ENCODE assay signal across 8 cellular contexts in the genomic region with DNA sequence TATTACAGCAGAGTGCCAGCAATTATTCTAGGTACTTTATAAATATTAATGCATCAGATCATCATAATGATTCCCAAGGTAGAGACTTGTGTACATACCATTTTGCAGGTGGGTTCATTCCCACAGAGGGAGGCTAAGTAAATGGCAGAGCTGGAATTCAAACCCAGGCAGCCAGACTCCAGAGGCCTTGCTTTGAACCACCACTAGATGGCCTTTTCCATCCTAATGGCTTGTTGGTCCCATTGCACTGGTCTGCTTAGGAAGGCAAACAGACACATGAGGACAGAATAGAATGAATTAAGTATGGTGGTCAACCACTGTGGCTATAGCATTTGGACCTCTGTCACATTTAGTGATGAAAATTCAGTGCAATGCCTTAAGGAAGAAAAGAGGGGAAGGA.
DNase-seq lines count a peak whose midpoint lies in the region; ATAC-seq lines count a peak whose summit lies in the region.

No MANE protein-coding gene starts in this region.

- H3K36me3 Mint-ChIP-seq in activated CD4-positive, alpha-beta T cell treated with anti-CD3 and anti-CD28 coated beads for 36 hours (ENCODE audit: low read depth) = no peaks in the 10 kb centered on the region

- H3K4me3 Mint-ChIP-seq in activated CD4-positive, alpha-beta T cell treated with anti-CD3 and anti-CD28 coated beads for 36 hours = no peak overlapping the region

- no peaks in the 10 kb centered on the region for H3K27me3 Mint-ChIP-seq in activated CD4-positive, alpha-beta T cell treated with anti-CD3 and anti-CD28 coated beads for 36 hours

- H3K36me3 ChIP-seq in iPS DF 6.9 (ENCODE audit: control insufficient read depth, insufficient read depth, low read length) = no peaks in the 10 kb centered on the region

- peak; percentile 77 for DNase-seq in NCI-H69 (lab: John Stamatoyannopoulos, UW)
- peak; percentile 29 for DNase-seq in iPS DF 6.9 (ENCODE audit: low read depth, low spot score)
- no peak for DNase-seq in posterior cingulate gyrus
- DNase-seq in activated CD4-positive, alpha-beta T cell treated with anti-CD3 and anti-CD28 coated beads for 36 hours = no peak
- no peak for DNase-seq in activated T-cell treated with anti-CD3 and anti-CD28 coated beads, Interleukin-2, amount 50 U/mL, for 48 hours
- no peak for DNase-seq in middle frontal gyrus (ENCODE audit: extremely low spot score, low spot score)

- H3K27ac Mint-ChIP-seq in activated CD4-positive, alpha-beta T cell treated with anti-CD3 and anti-CD28 coated beads for 36 hours = no peak overlapping the region

- H3K9me3 Mint-ChIP-seq in activated CD4-positive, alpha-beta T cell treated with anti-CD3 and anti-CD28 coated beads for 36 hours (ENCODE audit: low read depth) = no peaks in the 10 kb centered on the region

- intact Hi-C loops in posterior cingulate gyrus (cut with DNase I) = no loop called here
- intact Hi-C loops in activated CD4-positive, alpha-beta T cell treated with anti-CD3 and anti-CD28 coated beads for 36 hours (cut with DNase I, micrococcal nuclease) = no loop called here

- no peak overlapping the region for H3K4me3 ChIP-seq in iPS DF 6.9 (ENCODE audit: low read length)

- no peaks in the 10 kb centered on the region for H3K4me1 Mint-ChIP-seq in activated CD4-positive, alpha-beta T cell treated with anti-CD3 and anti-CD28 coated beads for 36 hours

- H3K4me1 ChIP-seq in iPS DF 6.9 (ENCODE audit: control insufficient read depth, insufficient read depth, low read length) = no peaks in the 10 kb centered on the region

- CTCF ChIA-PET in activated CD4-positive, alpha-beta T cell treated with anti-CD3 and anti-CD28 coated beads for 36 hours (lab: Charles Lee) = interaction anchor here (0.7 kb wide), 1 partner anchor 871 kb away, joined by 3 read pairs; no protein-coding TSS in a partner anchor

- H3K27me3 ChIP-seq in iPS DF 6.9 (ENCODE audit: control insufficient read depth, insufficient read depth, low read length) = no peaks in the 10 kb centered on the region

- no peaks in the 10 kb centered on the region for H3K9me3 ChIP-seq in iPS DF 6.9 (ENCODE audit: control insufficient read depth, insufficient read depth, low read length)

- H3K27ac ChIP-seq in iPS DF 6.9 (ENCODE audit: low read length) = no peak overlapping the region

- ATAC-seq in GM18858 (IDR thresholded peaks at IDR 0.05; ENCODE audit: unreplicated experiment) (peak; percentile 77), HG02588 (IDR thresholded peaks at IDR 0.05; ENCODE audit: unreplicated experiment) (peak; percentile 87)
- no peak for ATAC-seq in activated CD4-positive, alpha-beta T cell treated with anti-CD3 and anti-CD28 coated beads for 36 hours

- POLR2A ChIA-PET in activated CD4-positive, alpha-beta T cell treated with anti-CD3 and anti-CD28 coated beads for 36 hours (lab: Charles Lee) = no interaction called here

Comparison
In these comparisons a context has a peak if more than half of its experiments do, and no peak if none do; other contexts are left out.
1. DNase-seq: peak in NCI-H69 (single experiment) and iPS DF 6.9 (single experiment); none in posterior cingulate gyrus (0 of 10), activated CD4-positive, alpha-beta T cell treated with anti-CD3 and anti-CD28 coated beads for 36 hours (single experiment), activated T-cell treated with anti-CD3 and anti-CD28 coated beads, Interleukin-2, amount 50 U/mL, for 48 hours (0 of 2) and middle frontal gyrus (single experiment).